In genomic region chr12:92735131-92735721, GRCh38 we compare ENCODE assay signal across 10 cellular contexts. TPM values are rescaled to one million over a fixed set of nuclear protein-coding genes. Genes with fewer than 3 reads are reported as not detected.
DNase-seq lines count a peak whose midpoint lies in the region; ATAC-seq, FAIRE-seq and TF ChIP-seq lines count a peak whose summit lies in the region.
"Had no signal": no experiment of that assay in that cellular context is flagged by ENCODE, and none has a peak within 500 bp of the region (broad histone marks: within the 10 kb centered on the region; RNA-seq: fewer than 3 reads in every experiment).

No MANE protein-coding gene starts in this region.

- H3K27me3 ChIP-seq in GM12878 (replicated peaks in 1 of 2; ENCODE audit: control insufficient read depth in 2 of 2, insufficient read depth in 2 of 2, low read length in 1 of 2) (no peaks in the 10 kb centered on the region; a peak in 1 of 4 replicates), right lobe of liver (no peaks in the 10 kb centered on the region)

- no peak overlapping the region for H3K27ac Mint-ChIP-seq in activated naive CD8-positive, alpha-beta T cell treated with anti-CD3 and anti-CD28 coated beads for 36 hours

- intact Hi-C loops in GM12878 (cut with micrococcal nuclease; ENCODE audit: unreplicated experiment): no loop called here
- intact Hi-C loops in right lobe of liver (cut with DNase I): no loop called here

- H2AFZ ChIP-seq in GM12878 (ENCODE audit: control insufficient read depth, low read depth, low read length): no peak overlapping the region

- no peak overlapping the region for H3K4me3 Mint-ChIP-seq in activated naive CD8-positive, alpha-beta T cell treated with anti-CD3 and anti-CD28 coated beads for 36 hours

- H3K36me3 ChIP-seq in GM12878 (ENCODE audit: control insufficient read depth in 2 of 2, insufficient read depth in 2 of 2, low read length in 1 of 2) (no peaks in the 10 kb centered on the region), right lobe of liver (no peaks in the 10 kb centered on the region)

- H4K20me1 ChIP-seq in GM12878 (ENCODE audit: control insufficient read depth, insufficient read depth): no peaks in the 10 kb centered on the region

- in situ Hi-C loops in GM12878 (cut with MboI): no loop called here

- SMC1A ChIA-PET in GM12878 (lab: Charles Lee; ENCODE audit: uncharacterized antibody, unreplicated experiment): interaction anchor here (1.0 kb wide), 1 partner anchor 9 kb away, joined by 3 read pairs; no protein-coding TSS in a partner anchor

- peaks cover 1% of the 10 kb centered on the region for H3K9me3 Mint-ChIP-seq in activated naive CD8-positive, alpha-beta T cell treated with anti-CD3 and anti-CD28 coated beads for 36 hours

- no peak overlapping the region for H3K9ac ChIP-seq in GM12878 (ENCODE audit: control insufficient read depth, insufficient read depth, low read length)

- RAD21 ChIA-PET in GM12878 (lab: Charles Lee; ENCODE audit: unreplicated experiment): no interaction called here

- H3K27ac ChIP-seq in GM12878 (ENCODE audit: control insufficient read depth, insufficient read depth) (no peak overlapping the region), right lobe of liver (no peak overlapping the region)

- no peaks in the 10 kb centered on the region for H3K4me1 ChIP-seq in GM12878 (ENCODE audit: control insufficient read depth, insufficient read depth, low read length)
- H3K4me1 ChIP-seq in right lobe of liver: peaks cover 0 to 6% (median 0%) of the 10 kb centered on the region in 4 donors

- H3K27me3 Mint-ChIP-seq in activated naive CD8-positive, alpha-beta T cell treated with anti-CD3 and anti-CD28 coated beads for 36 hours: no peaks in the 10 kb centered on the region

- DNase-seq in COLO829 (ENCODE audit: low spot score) (peak; percentile 61), NB4 (ENCODE audit: low read depth) (peak; percentile 65), GM12878 (ENCODE audit: low read depth, low spot score) (no peak), right lobe of liver (no peak), mesenteric fat pad (ENCODE audit: low spot score) (no peak)
- DNase-seq in activated naive CD8-positive, alpha-beta T cell treated with anti-CD3 and anti-CD28 coated beads for 36 hours: no peak
- DNase-seq: stimulated activated naive CD8-positive, alpha-beta T cell treated with anti-CD3 and anti-CD28 coated beads, Interleukin-15, Interleukin-2, amounts not matched to agents 100 U/mL and 50 U/mL, for 24 hours had no signal

- BruUV-seq in GM12878 (replicated peaks; lab: Mats Ljungman, UMichigan): no TSS peak

- FAIRE-seq in GM12878 (lab: Jason Lieb, UNC): no peak
- FAIRE-seq: GM18507 had no signal

- WGBS in GM12878 (ENCODE audit: insufficient coverage, insufficient replicate concordance, low lambda C conversion rate, missing lambda C conversion rate): 83% methylated on average over 3 of the region's 3 CpGs
- WGBS in right lobe of liver (ENCODE audit: insufficient coverage, low coverage, low lambda C conversion rate, missing lambda C conversion rate): 13% methylated on average over 3 of the region's 3 CpGs

- no peaks in the 10 kb centered on the region for H3K79me2 ChIP-seq in GM12878 (ENCODE audit: control insufficient read depth, insufficient read depth, low read length)

- TF ChIP-seq POLR2A in NB4 (IDR thresholded peaks at IDR 0.05; ENCODE audit: extremely low read depth, insufficient read length) (no peak), GM12878 (IDR thresholded peaks at IDR 0.05; ENCODE audit: low read depth, low read length) (no peak), right lobe of liver (IDR thresholded peaks at IDR 0.05) (no peak)

- peak; percentile 13 for TF ChIP-seq CTCF in NB4 (IDR thresholded peaks at IDR 0.05; ENCODE audit: low read depth, low read length)
- TF ChIP-seq CTCF in GM12878 (IDR thresholded peaks at IDR 0.05 in 2 of 3, conservative IDR thresholded peaks at IDR 0.05 in 1 of 3; ENCODE audit: control insufficient read depth in 2 of 3, extremely low read depth in 1 of 3, insufficient read depth in 1 of 3, low read depth in 3 of 3, low read length in 3 of 3): 0 out of 6 replicates have a peak, but pooled peaks have one; percentile 2 to 4 (median 3)
- TF ChIP-seq CTCF in right lobe of liver (IDR thresholded peaks at IDR 0.05): no peak

- ATAC-seq in GM12878: peak; percentile 85
- peak; percentile 51 to 82 (median 56) for ATAC-seq in right lobe of liver
- no peak for ATAC-seq in HG03469 (IDR thresholded peaks at IDR 0.05; ENCODE audit: unreplicated experiment)
- no peak for ATAC-seq in GM18861 (IDR thresholded peaks at IDR 0.05; ENCODE audit: unreplicated experiment)
- ATAC-seq: stimulated activated naive CD8-positive, alpha-beta T cell treated with anti-CD3 and anti-CD28 coated beads, Interleukin-15, Interleukin-2, amounts not matched to agents 100 U/mL and 50 U/mL, for 24 hours had no signal

- peaks cover 2% of the 10 kb centered on the region for H3K4me1 Mint-ChIP-seq in activated naive CD8-positive, alpha-beta T cell treated with anti-CD3 and anti-CD28 coated beads for 36 hours

- H3K9me3 ChIP-seq in GM12878 (replicated peaks; ENCODE audit: control insufficient read depth, insufficient read depth, low read length) (no peaks in the 10 kb centered on the region), right lobe of liver (no peaks in the 10 kb centered on the region)

- no peak overlapping the region for H3K4me3 ChIP-seq in NB4 (ENCODE audit: low read depth, low read length)
- H3K4me3 ChIP-seq in GM12878: no peak overlapping the region
- H3K4me3 ChIP-seq in right lobe of liver: no peak overlapping the region

- no peak for TF ChIP-seq EP300 in GM12878 (IDR thresholded peaks at IDR 0.05; ENCODE audit: borderline replicate concordance in 1 of 2, control insufficient read depth in 1 of 2, low read depth in 2 of 2, low read length in 2 of 2)

- H3K36me3 Mint-ChIP-seq in activated naive CD8-positive, alpha-beta T cell treated with anti-CD3 and anti-CD28 coated beads for 36 hours: no peaks in the 10 kb centered on the region

- no peak overlapping the region for H3K4me2 ChIP-seq in GM12878 (ENCODE audit: control insufficient read depth, insufficient read depth)

- POLR2A ChIA-PET in GM12878 (lab: Charles Lee): no interaction called here

- CTCF ChIA-PET in GM12878 (lab: Yijun Ruan, JAX): no interaction called here

- TF ChIP-seq RAD21 in GM12878 (IDR thresholded peaks at IDR 0.05; ENCODE audit: insufficient read depth, low read depth, low read length): no peak

TF ChIP-seq in GM12878, 131 proteins besides CTCF, POLR2A, EP300 and RAD21 (continues in another document):
- TF ChIP-seq IKZF1 (conservative IDR thresholded peaks at IDR 0.05) (no peak), MTA2 (IDR thresholded peaks at IDR 0.05; ENCODE audit: low read depth) (no peak), E2F8 (IDR thresholded peaks at IDR 0.05; ENCODE audit: low read depth, partially characterized antibody) (no peak), ATF3 (IDR thresholded peaks at IDR 0.05; ENCODE audit: borderline replicate concordance, extremely low read depth, low read depth, low read length) (no peak), POLR2AphosphoS2 (IDR thresholded peaks at IDR 0.05; ENCODE audit: low read depth, low read length) (no peak)

RNA-seq across cellular contexts. Expression of gene PLEKHG7, which starts 32.4 kb away (rescaled TPM):
- total RNA-seq in GM12878 (2013; cell fraction: nucleolus; rRNA removed): 4.6 and 4.9 TPM in 2 replicates
- total RNA-seq in GM12878 (2014; rRNA removed) (0.68 and 1.0 TPM in 2 replicates), GM12878 (2014; rRNA removed; fragmentation: Illumina TruSeq; extraction: Trizol) (1.1 and 1.6 TPM in 2 replicates), GM12878 (2021) (1.1 and 1.3 TPM in 2 replicates), right lobe of liver (under 1 TPM; 0.15 to 0.49 (median 0.23) TPM), mesenteric fat pad (not detected)
- 1.7 TPM for polyA plus RNA-seq in GM12878 (2011; ENCODE audit: low read depth)
- polyA plus RNA-seq in GM12878 (2011; rRNA removed) (0.55 and 0.65 TPM in 2 replicates), GM12878 (2014; fragmentation: Illumina TruSeq; extraction: Trizol) (0.79 and 0.91 TPM in 2 replicates), GM12878 (2014; fragmentation: Nextera tagmentation; extraction: Ambion mirVana) (under 1 TPM; 0.16 to 0.34 TPM), GM12878 (2014; rRNA removed) (0.53 and 0.64 TPM in 2 replicates), GM12878 (2016; fragmentation: Nextera tagmentation; extraction: Ambion mirVana) (under 1 TPM in 1 of 2 experiments, not detected in 1; 0.20 TPM)
- 0.21 and 0.30 TPM in 2 replicates for polyA plus RNA-seq in GM12878 (2011; cell fraction: cytosol; rRNA removed)
- polyA plus RNA-seq in GM12878 (2011; cell fraction: nucleus; rRNA removed): 1.4 and 1.5 TPM in 2 replicates
- 1.9 and 2.1 TPM in 2 replicates for polyA plus RNA-seq in GM12878 (2012)
- polyA minus RNA-seq in GM12878 (2011; rRNA and poly(A)+ RNA removed): 0.88 and 1.5 TPM in 2 replicates
- 0.83 TPM in 1 of 2 replicates, not detected in the other for polyA minus RNA-seq in GM12878 (2011; cell fraction: cytosol; rRNA and poly(A)+ RNA removed)
- polyA minus RNA-seq in GM12878 (2011; cell fraction: nucleus; rRNA and poly(A)+ RNA removed): 2.7 and 4.2 TPM in 2 replicates
- not detected for total RNA-seq in activated naive CD8-positive, alpha-beta T cell treated with anti-CD3 and anti-CD28 coated beads for 36 hours

Comparison
In these comparisons a context has a peak if more than half of its experiments do, and no peak if none do; other contexts are left out.
1. DNase-seq: peak in COLO829 (single experiment) and NB4 (single experiment); none in GM12878 (single experiment), right lobe of liver (0 of 3), mesenteric fat pad (single experiment) and activated naive CD8-positive, alpha-beta T cell treated with anti-CD3 and anti-CD28 coated beads for 36 hours (single experiment).
2. CTCF ChIP-seq: peak in NB4 (single experiment) and GM12878 (3 of 3); none in right lobe of liver (0 of 4).
3. ATAC-seq: peak in GM12878 (single experiment) and right lobe of liver (4 of 4); none in HG03469 (single experiment) and GM18861 (single experiment).